ENCODE assay signal across 24 cellular contexts in genomic region chr10:131620904-131621303, GRCh38.
DNase-seq lines count a peak whose midpoint lies in the region; ATAC-seq, FAIRE-seq and TF ChIP-seq lines count a peak whose summit lies in the region.
"Had no signal": no experiment of that assay in that cellular context is flagged by ENCODE, and none has a peak within 500 bp of the region (broad histone marks: within the 10 kb centered on the region; RNA-seq: fewer than 3 reads in every experiment).

No MANE protein-coding gene starts in this region.

- no peak overlapping the region for H3K27ac ChIP-seq in A549
- no peak overlapping the region for H3K27ac ChIP-seq in neuronal stem cell (replicated peaks; ENCODE audit: low read length)
- H3K27ac ChIP-seq: 22Rv1, C4-2B had no signal

- no peak for FAIRE-seq in A549 (lab: Jason Lieb, UNC)
- FAIRE-seq: A204.1, D721Med, GM12891, GM18507 had no signal

- no peak overlapping the region for H4K8ac ChIP-seq in neuronal stem cell (ENCODE audit: low read depth, low read length)

- H3K9ac ChIP-seq in neuronal stem cell (ENCODE audit: low read depth, low read length, poor library complexity): no peak overlapping the region

- ATAC-seq in A549: no peak
- ATAC-seq in activated CD4-positive, alpha-beta T cell treated with anti-CD3 and anti-CD28 coated beads for 36 hours: no peak

- no peak for TF ChIP-seq EP300 in A549 (IDR thresholded peaks at IDR 0.05)

- no peak overlapping the region for H2BK5ac ChIP-seq in neuronal stem cell (ENCODE audit: low read length)

- intact Hi-C loops in activated CD4-positive, alpha-beta T cell treated with anti-CD3 and anti-CD28 coated beads for 36 hours (cut with DNase I, micrococcal nuclease): no loop called here

- H2BK120ac ChIP-seq in neuronal stem cell (ENCODE audit: low read depth, low read length): no peak overlapping the region

- H3K9me3 ChIP-seq in A549 (no peaks in the 10 kb centered on the region), neuronal stem cell (replicated peaks in 1 of 2; ENCODE audit: control insufficient read depth in 2 of 2, insufficient read depth in 1 of 2, low read depth in 1 of 2, low read length in 2 of 2) (no peaks in the 10 kb centered on the region)
- H3K9me3 ChIP-seq: BE2C had no signal

- peak overlapping the region; percentile 57; the same call in 1 of the 3 replicates for H3K4me2 ChIP-seq in A549
- no peak overlapping the region for H3K4me2 ChIP-seq in neuronal stem cell (ENCODE audit: insufficient read depth, low read length, poor library complexity, severe bottlenecking)

- no peaks in the 10 kb centered on the region for H3K36me3 ChIP-seq in neuronal stem cell (replicated peaks in 1 of 2; ENCODE audit: control insufficient read depth in 2 of 2, insufficient read depth in 2 of 2, low read length in 2 of 2)
- H3K36me3 ChIP-seq: BE2C had no signal

- peak overlapping the region; percentile 0 for H3K23ac ChIP-seq in neuronal stem cell (ENCODE audit: low read depth, low read length, poor library complexity)

- H3K36me3 Mint-ChIP-seq in chondrocyte (ENCODE audit: low read depth): no peaks in the 10 kb centered on the region
- H3K36me3 Mint-ChIP-seq in type B pancreatic cell: no peaks in the 10 kb centered on the region
- no peaks in the 10 kb centered on the region for H3K36me3 Mint-ChIP-seq in activated CD4-positive, alpha-beta T cell treated with anti-CD3 and anti-CD28 coated beads for 36 hours (ENCODE audit: low read depth)
- H3K36me3 Mint-ChIP-seq: CD8-positive, alpha-beta memory T cell had no signal

- no peak for TF ChIP-seq CTCF in A549 (IDR thresholded peaks at IDR 0.05)
- no peak for TF ChIP-seq CTCF in chondrocyte (IDR thresholded peaks at IDR 0.05)
- no peak for TF ChIP-seq CTCF in type B pancreatic cell (conservative IDR thresholded peaks at IDR 0.05)

- H3K18ac ChIP-seq in neuronal stem cell (ENCODE audit: low read length): peak overlapping the region; percentile 48

- no peak overlapping the region for H3K4me3 ChIP-seq in A549
- no peak overlapping the region for H3K4me3 ChIP-seq in neuronal stem cell (ENCODE audit: low read length in 2 of 2)

- H3K4me3 Mint-ChIP-seq in chondrocyte (ENCODE audit: unreplicated experiment) (no peak overlapping the region), type B pancreatic cell (no peak overlapping the region)
- no peak overlapping the region for H3K4me3 Mint-ChIP-seq in activated CD4-positive, alpha-beta T cell treated with anti-CD3 and anti-CD28 coated beads for 36 hours
- H3K4me3 Mint-ChIP-seq: CD4-positive, alpha-beta T cell; CD8-positive, alpha-beta memory T cell had no signal

- H3K4me1 Mint-ChIP-seq in chondrocyte (ENCODE audit: low read depth): no peaks in the 10 kb centered on the region
- H3K4me1 Mint-ChIP-seq in type B pancreatic cell (ENCODE audit: unreplicated experiment): no peaks in the 10 kb centered on the region
- H3K4me1 Mint-ChIP-seq in activated CD4-positive, alpha-beta T cell treated with anti-CD3 and anti-CD28 coated beads for 36 hours: no peaks in the 10 kb centered on the region
- H3K4me1 Mint-ChIP-seq: CD8-positive, alpha-beta memory T cell had no signal

- WGBS in A549 (ENCODE audit: missing lambda C conversion rate): 62% methylated on average over 7 of the region's 7 CpGs
- WGBS in neuronal stem cell (ENCODE audit: extremely low coverage in 2 of 2, insufficient read length in 2 of 2, insufficient replicate concordance in 1 of 2), 2 donors: no CpG with 5 or more reads among the region's 7 CpGs

- no peaks in the 10 kb centered on the region for H3K27me3 Mint-ChIP-seq in chondrocyte (ENCODE audit: low read depth)
- H3K27me3 Mint-ChIP-seq in type B pancreatic cell: peaks cover 5% of the 10 kb centered on the region
- peaks cover 3% of the 10 kb centered on the region for H3K27me3 Mint-ChIP-seq in activated CD4-positive, alpha-beta T cell treated with anti-CD3 and anti-CD28 coated beads for 36 hours

- no peak overlapping the region for H2BK12ac ChIP-seq in neuronal stem cell (ENCODE audit: low read length)

- peaks cover 17% of the 10 kb centered on the region for H3K4me1 ChIP-seq in A549
- peaks cover 2 to 3% of the 10 kb centered on the region in 2 donors for H3K4me1 ChIP-seq in neuronal stem cell (ENCODE audit: control insufficient read depth in 2 of 2, insufficient read depth in 1 of 2, low read depth in 1 of 2, low read length in 2 of 2)
- H3K4me1 ChIP-seq: BE2C had no signal

- no peaks in the 10 kb centered on the region for H3K27me3 ChIP-seq in neuronal stem cell (ENCODE audit: control insufficient read depth in 3 of 3, insufficient read depth in 3 of 3, low read depth in 1 of 3, low read length in 3 of 3)
- H3K27me3 ChIP-seq: BE2C had no signal

- POLR2A ChIA-PET in A549 (lab: Yijun Ruan, JAX): no interaction called here
- POLR2A ChIA-PET in activated CD4-positive, alpha-beta T cell treated with anti-CD3 and anti-CD28 coated beads for 36 hours (lab: Charles Lee): no interaction called here

- no peak for DNase-seq in A549 (ENCODE audit: low read depth in 1 of 2, low spot score in 1 of 2)
- DNase-seq in chondrocyte (ENCODE audit: low spot score): peak; percentile 54
- no peak for DNase-seq in neuronal stem cell (ENCODE audit: low spot score)
- DNase-seq in type B pancreatic cell (ENCODE audit: extremely low spot score, unreplicated experiment): no peak
- DNase-seq in DMS53 treated with DMSO at 0.1 percent for 48 hours (lab: John Stamatoyannopoulos, UW; ENCODE audit: unreplicated experiment): no peak
- no peak for DNase-seq in activated CD4-positive, alpha-beta T cell treated with anti-CD3 and anti-CD28 coated beads for 36 hours
- DNase-seq in CD1c-positive myeloid dendritic cell (ENCODE audit: extremely low spot score): no peak
- DNase-seq: ACHN; AML-193; BE2C; CD4-positive, alpha-beta T cell; DMS 273 treated with DMSO at 0.1 percent for 48 hours; DMS79 treated with DMSO at 0.1 percent for 48 hours; GF-D8; GOT3; H7; HCEC 1CT had no signal

- H3K79me1 ChIP-seq in neuronal stem cell (ENCODE audit: low read depth, low read length): no peaks in the 10 kb centered on the region

- H3K4ac ChIP-seq in neuronal stem cell (ENCODE audit: low read length): no peak overlapping the region

- TF ChIP-seq POLR2A in A549 (IDR thresholded peaks at IDR 0.05; ENCODE audit: low read length): no peak

- H4K91ac ChIP-seq in neuronal stem cell (ENCODE audit: low read depth, low read length, poor library complexity): no peak overlapping the region

- no peak overlapping the region for H2BK15ac ChIP-seq in neuronal stem cell (ENCODE audit: low read length)

- peak overlapping the region; percentile 3 for H3K14ac ChIP-seq in neuronal stem cell (ENCODE audit: low read length)

- CTCF ChIA-PET in A549 (lab: Yijun Ruan, JAX): no interaction called here
- CTCF ChIA-PET in activated CD4-positive, alpha-beta T cell treated with anti-CD3 and anti-CD28 coated beads for 36 hours (lab: Charles Lee): no interaction called here

- no peak overlapping the region for H2AFZ ChIP-seq in neuronal stem cell (ENCODE audit: low read length)

- H3K27ac Mint-ChIP-seq in chondrocyte (ENCODE audit: unreplicated experiment) (no peak overlapping the region), type B pancreatic cell (peak overlapping the region; percentile 6)
- H3K27ac Mint-ChIP-seq in activated CD4-positive, alpha-beta T cell treated with anti-CD3 and anti-CD28 coated beads for 36 hours: no peak overlapping the region
- H3K27ac Mint-ChIP-seq: CD4-positive, alpha-beta T cell; CD8-positive, alpha-beta memory T cell had no signal

- no peak for TF ChIP-seq RAD21 in A549 (conservative IDR thresholded peaks at IDR 0.05 in 1 of 2, IDR thresholded peaks at IDR 0.05 in 1 of 2)

- H2AK5ac ChIP-seq in neuronal stem cell (ENCODE audit: low read depth, low read length): no peak overlapping the region

- H3K9me3 Mint-ChIP-seq in chondrocyte (ENCODE audit: low read depth) (peaks cover 3% of the 10 kb centered on the region), type B pancreatic cell (no peaks in the 10 kb centered on the region)
- H3K9me3 Mint-ChIP-seq in activated CD4-positive, alpha-beta T cell treated with anti-CD3 and anti-CD28 coated beads for 36 hours (ENCODE audit: low read depth): no peaks in the 10 kb centered on the region
- H3K9me3 Mint-ChIP-seq: CD4-positive, alpha-beta T cell had no signal

TF ChIP-seq in A549, 52 proteins besides CTCF, POLR2A, EP300 and RAD21:
- no peak for TF ChIP-seq HES2 (IDR thresholded peaks at IDR 0.05)
- TF ChIP-seq POLR2AphosphoS2 (conservative IDR thresholded peaks at IDR 0.05; ENCODE audit: low read length): no peak
- TF ChIP-seq ATOH8 (CRISPR knock-in tag; IDR thresholded peaks at IDR 0.05; ENCODE audit: low read depth): no peak
- TF ChIP-seq NR3C1 (IDR thresholded peaks at IDR 0.05): no peak
- no peak for TF ChIP-seq TFCP2L1 (CRISPR knock-in tag; IDR thresholded peaks at IDR 0.05)
- TF ChIP-seq NFE2L2 (conservative IDR thresholded peaks at IDR 0.05; ENCODE audit: low read length): no peak
